ENCODE assay signal across 3 cellular contexts in genomic region chr17:47654991-47655390, GRCh38.
A peak's percentile ranks its signal among the peaks of the same experiment; 100 is the strongest.
TF ChIP-seq lines count a peak whose summit lies in the region.

No MANE protein-coding gene starts in this region.

TF ChIP-seq in HCT116, 20 proteins besides CTCF, POLR2A, EP300 and RAD21:
- TF ChIP-seq POLR2AphosphoS5 (IDR thresholded peaks at IDR 0.05; ENCODE audit: low read depth, low read length) = 0 out of 2 replicates have a peak, but pooled peaks have one; percentile 11
- TF ChIP-seq EZH2phosphoT487 (IDR thresholded peaks at IDR 0.05; ENCODE audit: borderline replicate concordance) = no peak

TF ChIP-seq in GM12878, 131 proteins besides CTCF, POLR2A, EP300 and RAD21:
- TF ChIP-seq JUND (IDR thresholded peaks at IDR 0.05; ENCODE audit: low read depth, low read length) (no peak), POLR2AphosphoS5 (IDR thresholded peaks at IDR 0.05; ENCODE audit: low read length) (peak; percentile 51; the same call in 1 of the 2 replicates)
TF ChIP-seq in GM12878: peak in this region for 1.

TF ChIP-seq in SK-N-SH, 30 proteins besides CTCF, POLR2A, EP300 and RAD21:
- TF ChIP-seq RXRA (IDR thresholded peaks at IDR 0.05; ENCODE audit: borderline replicate concordance, low read depth) = no peak
- TF ChIP-seq EZH2phosphoT487 (IDR thresholded peaks at IDR 0.05; ENCODE audit: borderline replicate concordance, low read depth) = no peak
- no peak for TF ChIP-seq NRF1 (IDR thresholded peaks at IDR 0.05; ENCODE audit: low read depth, low read length)
- no peak for TF ChIP-seq CHD2 (IDR thresholded peaks at IDR 0.05; ENCODE audit: low read length, partially characterized antibody)
- no peak for TF ChIP-seq REST (IDR thresholded peaks at IDR 0.05; ENCODE audit: low read depth, low read length)
- no peak for TF ChIP-seq SMC3 (IDR thresholded peaks at IDR 0.05; ENCODE audit: low read depth, low read length)
- no peak for TF ChIP-seq GATA2 (CRISPR knock-in tag; IDR thresholded peaks at IDR 0.05)
- TF ChIP-seq, protein P1, sequence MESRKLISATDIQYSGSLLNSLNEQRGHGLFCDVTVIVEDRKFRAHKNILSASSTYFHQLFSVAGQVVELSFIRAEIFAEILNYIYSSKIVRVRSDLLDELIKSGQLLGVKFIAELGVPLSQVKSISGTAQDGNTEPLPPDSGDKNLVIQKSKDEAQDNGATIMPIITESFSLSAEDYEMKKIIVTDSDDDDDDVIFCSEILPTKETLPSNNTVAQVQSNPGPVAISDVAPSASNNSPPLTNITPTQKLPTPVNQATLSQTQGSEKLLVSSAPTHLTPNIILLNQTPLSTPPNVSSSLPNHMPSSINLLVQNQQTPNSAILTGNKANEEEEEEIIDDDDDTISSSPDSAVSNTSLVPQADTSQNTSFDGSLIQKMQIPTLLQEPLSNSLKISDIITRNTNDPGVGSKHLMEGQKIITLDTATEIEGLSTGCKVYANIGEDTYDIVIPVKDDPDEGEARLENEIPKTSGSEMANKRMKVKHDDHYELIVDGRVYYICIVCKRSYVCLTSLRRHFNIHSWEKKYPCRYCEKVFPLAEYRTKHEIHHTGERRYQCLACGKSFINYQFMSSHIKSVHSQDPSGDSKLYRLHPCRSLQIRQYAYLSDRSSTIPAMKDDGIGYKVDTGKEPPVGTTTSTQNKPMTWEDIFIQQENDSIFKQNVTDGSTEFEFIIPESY (IDR thresholded peaks at IDR 0.05; ENCODE audit: borderline replicate concordance, low read depth) = no peak
- TF ChIP-seq MEF2A (IDR thresholded peaks at IDR 0.05; ENCODE audit: borderline replicate concordance, low read depth) = no peak
- TF ChIP-seq YY1 (IDR thresholded peaks at IDR 0.05; ENCODE audit: low read depth) = no peak
- TF ChIP-seq TCF12 (IDR thresholded peaks at IDR 0.05) = no peak
- no peak for TF ChIP-seq MXI1 (IDR thresholded peaks at IDR 0.05; ENCODE audit: low read depth, low read length)
- TF ChIP-seq PBX3 (IDR thresholded peaks at IDR 0.05) = no peak
- TF ChIP-seq, protein P2, sequence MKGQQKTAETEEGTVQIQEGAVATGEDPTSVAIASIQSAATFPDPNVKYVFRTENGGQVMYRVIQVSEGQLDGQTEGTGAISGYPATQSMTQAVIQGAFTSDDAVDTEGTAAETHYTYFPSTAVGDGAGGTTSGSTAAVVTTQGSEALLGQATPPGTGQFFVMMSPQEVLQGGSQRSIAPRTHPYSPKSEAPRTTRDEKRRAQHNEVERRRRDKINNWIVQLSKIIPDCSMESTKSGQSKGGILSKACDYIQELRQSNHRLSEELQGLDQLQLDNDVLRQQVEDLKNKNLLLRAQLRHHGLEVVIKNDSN (IDR thresholded peaks at IDR 0.05; ENCODE audit: borderline replicate concordance, low read depth) = no peak
- TF ChIP-seq, protein P3, sequence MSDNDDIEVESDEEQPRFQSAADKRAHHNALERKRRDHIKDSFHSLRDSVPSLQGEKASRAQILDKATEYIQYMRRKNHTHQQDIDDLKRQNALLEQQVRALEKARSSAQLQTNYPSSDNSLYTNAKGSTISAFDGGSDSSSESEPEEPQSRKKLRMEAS (IDR thresholded peaks at IDR 0.05; ENCODE audit: low read depth) = no peak
